Comparison of ENCODE assay signal across 8 cellular contexts in genomic region chr10:102752934-102753664, GRCh38. TPM values are rescaled to one million over a fixed set of nuclear protein-coding genes. Genes with fewer than 3 reads are reported as not detected.
DNase-seq lines count a peak whose midpoint lies in the region; ATAC-seq, FAIRE-seq and TF ChIP-seq lines count a peak whose summit lies in the region.

No MANE protein-coding gene starts in this region.

- H3K4me3 ChIP-seq in Loucy (ENCODE audit: low read length, poor library complexity, severe bottlenecking) (no peak overlapping the region), astrocyte (ENCODE audit: insufficient read depth, low read depth, low read length) (peak overlapping the region; percentile 16)

- TF ChIP-seq CTCF in Loucy (conservative IDR thresholded peaks at IDR 0.05; ENCODE audit: low read length) (peak; percentile 77), astrocyte (IDR thresholded peaks at IDR 0.05; ENCODE audit: insufficient read depth, low read depth, low read length) (peak; percentile 56)

- H3K36me3 Mint-ChIP-seq in astrocyte (ENCODE audit: low read depth, unreplicated experiment) = peaks cover 2% of the 10 kb centered on the region
- H3K36me3 Mint-ChIP-seq in immature natural killer cell = peaks cover 0 to 4% (median under 1%) of the 10 kb centered on the region in 3 donors
- H3K36me3 Mint-ChIP-seq in stimulated activated naive B cell treated with anti-CD40 and anti-IgM and Interleukin-4, amounts not matched to agents 10 μg/mL and 1 μg/mL and 100 μg/mL, for 72 hours = peaks cover 13 to 31% of the 10 kb centered on the region in 2 donors

- H3K27ac Mint-ChIP-seq in astrocyte (ENCODE audit: unreplicated experiment) (peak overlapping the region; percentile 8), immature natural killer cell (peak overlapping the region; percentile 29 to 85 (median 58))
- peak overlapping the region; percentile 37 for H3K27ac Mint-ChIP-seq in stimulated activated naive B cell treated with anti-CD40 and anti-IgM and Interleukin-4, amounts not matched to agents 10 μg/mL and 1 μg/mL and 100 μg/mL, for 72 hours

- no peaks in the 10 kb centered on the region for H4K20me1 ChIP-seq in Loucy (ENCODE audit: insufficient read depth, low read length, poor library complexity, severe bottlenecking)
- peaks cover 44% of the 10 kb centered on the region for H4K20me1 ChIP-seq in astrocyte (ENCODE audit: insufficient read depth, low read length)

- H2AFZ ChIP-seq in Loucy (ENCODE audit: low read length) (no peak overlapping the region), astrocyte (ENCODE audit: low read depth, low read length) (no peak overlapping the region)

- H3K4me3 Mint-ChIP-seq in astrocyte (ENCODE audit: unreplicated experiment) = peak overlapping the region; percentile 46
- peak overlapping the region in 1 of 5 donors; percentile 23 for H3K4me3 Mint-ChIP-seq in immature natural killer cell
- no peak overlapping the region for H3K4me3 Mint-ChIP-seq in stimulated activated naive B cell treated with anti-CD40 and anti-IgM and Interleukin-4, amounts not matched to agents 10 μg/mL and 1 μg/mL and 100 μg/mL, for 72 hours

- H3K27me3 Mint-ChIP-seq in astrocyte (ENCODE audit: low read depth, unreplicated experiment) = no peaks in the 10 kb centered on the region
- no peaks in the 10 kb centered on the region for H3K27me3 Mint-ChIP-seq in immature natural killer cell (ENCODE audit: low read depth in 3 of 3)
- H3K27me3 Mint-ChIP-seq in stimulated activated naive B cell treated with anti-CD40 and anti-IgM and Interleukin-4, amounts not matched to agents 10 μg/mL and 1 μg/mL and 100 μg/mL, for 72 hours = no peaks in the 10 kb centered on the region

- no peaks in the 10 kb centered on the region for H3K27me3 ChIP-seq in Loucy (ENCODE audit: insufficient read depth, low read length, poor library complexity, severe bottlenecking)
- H3K27me3 ChIP-seq in astrocyte (ENCODE audit: insufficient read depth, low read length) = no peaks in the 10 kb centered on the region

- ATAC-seq in stimulated activated naive B cell treated with anti-CD40 and anti-IgM and Interleukin-4, amounts not matched to agents 10 μg/mL and 1 μg/mL and 100 μg/mL, for 72 hours (replicated peaks) = peak; percentile 80 to 83

- H3K4me2 ChIP-seq in Loucy (ENCODE audit: low read depth, low read length, poor library complexity, severe bottlenecking) = no peak overlapping the region
- H3K4me2 ChIP-seq in astrocyte (ENCODE audit: low read length) = peak overlapping the region; percentile 68

- no peaks in the 10 kb centered on the region for H3F3A ChIP-seq in Loucy (ENCODE audit: low read depth)

- no peaks in the 10 kb centered on the region for H3K9me3 ChIP-seq in Loucy (ENCODE audit: insufficient read depth, low read depth, low read length)
- H3K9me3 ChIP-seq in astrocyte (ENCODE audit: insufficient read depth, low read depth, low read length) = no peaks in the 10 kb centered on the region

- peak; percentile 62 for FAIRE-seq in astrocyte (lab: Jason Lieb, UNC)
- no peak for FAIRE-seq in frontal cortex (lab: Jason Lieb, UNC)

- DNase-seq in NCI-H2171 treated with DMSO at 0.1 percent for 48 hours (lab: John Stamatoyannopoulos, UW) (peak; percentile 3), NCI-H2171 (lab: John Stamatoyannopoulos, UW) (no peak), astrocyte (ENCODE audit: low read depth) (peak; percentile 84), immature natural killer cell (peak in 1 of 3 donors; percentile 27), frontal cortex (ENCODE audit: low spot score in 2 of 2) (no peak), NCI-H187 (lab: John Stamatoyannopoulos, UW) (no peak)
- no peak for DNase-seq in stimulated activated naive B cell treated with anti-CD40 and anti-IgM and Interleukin-4, amounts not matched to agents 10 μg/mL and 1 μg/mL and 100 μg/mL, for 72 hours

- H3K9ac ChIP-seq in Loucy (ENCODE audit: low read depth, low read length, poor library complexity, severe bottlenecking) (peak overlapping the region; percentile 6), astrocyte (ENCODE audit: low read length) (peak overlapping the region; percentile 73)

- peak overlapping the region; percentile 93 for H3K27ac ChIP-seq in astrocyte (ENCODE audit: low read depth, low read length)

- H3K79me2 ChIP-seq in Loucy (ENCODE audit: insufficient read depth, low read length) (peaks cover 28% of the 10 kb centered on the region), astrocyte (ENCODE audit: insufficient read depth, low read length) (peaks cover 62% of the 10 kb centered on the region)

- H3K36me3 ChIP-seq in Loucy (ENCODE audit: insufficient read depth, low read length) (no peaks in the 10 kb centered on the region), astrocyte (ENCODE audit: insufficient read depth, low read length) (no peaks in the 10 kb centered on the region)

- no peaks in the 10 kb centered on the region for H3K9me3 Mint-ChIP-seq in astrocyte (ENCODE audit: unreplicated experiment)
- H3K9me3 Mint-ChIP-seq in immature natural killer cell = no peaks in the 10 kb centered on the region
- no peaks in the 10 kb centered on the region for H3K9me3 Mint-ChIP-seq in stimulated activated naive B cell treated with anti-CD40 and anti-IgM and Interleukin-4, amounts not matched to agents 10 μg/mL and 1 μg/mL and 100 μg/mL, for 72 hours

- H3K4me1 ChIP-seq in Loucy (ENCODE audit: insufficient read depth, low read length, poor library complexity, severe bottlenecking) = peaks cover 3% of the 10 kb centered on the region
- H3K4me1 ChIP-seq in astrocyte (ENCODE audit: insufficient read depth, low read length) = peaks cover 21% of the 10 kb centered on the region

- H3K4me1 Mint-ChIP-seq in astrocyte (ENCODE audit: low read depth, unreplicated experiment) (peaks cover 27% of the 10 kb centered on the region), immature natural killer cell (peaks cover 52 to 67% of the 10 kb centered on the region in 2 donors)
- H3K4me1 Mint-ChIP-seq in stimulated activated naive B cell treated with anti-CD40 and anti-IgM and Interleukin-4, amounts not matched to agents 10 μg/mL and 1 μg/mL and 100 μg/mL, for 72 hours = peaks cover 32 to 52% of the 10 kb centered on the region in 2 donors

- H3K9me2 ChIP-seq in Loucy (replicated peaks; ENCODE audit: low read depth, low read length) = no peaks in the 10 kb centered on the region

RNA-seq across cellular contexts. Expression of gene WBP1L, which starts 9.4 kb away (rescaled TPM):
- total RNA-seq in astrocyte (73.6 and 75.7 TPM in 2 replicates), frontal cortex (15.5 TPM)
- 10 to 100 TPM; 34.1 to 53.1 (median 35.2) TPM for polyA plus RNA-seq in immature natural killer cell

RNA-seq across cellular contexts. Expression of gene SFXN2, which starts 38.7 kb away (rescaled TPM):
- total RNA-seq in astrocyte (8.4 and 9.1 TPM in 2 replicates), frontal cortex (4.1 TPM)
- 1 to 10 TPM; 4.9 to 9.6 (median 7.9) TPM for polyA plus RNA-seq in immature natural killer cell

RNA-seq across cellular contexts. Expression of gene ARL3, which starts 38.9 kb away (rescaled TPM):
- total RNA-seq in astrocyte (16.6 and 18.2 TPM in 2 replicates), frontal cortex (32.2 TPM)
- 1 to 10 TPM; 2.6 to 3.9 (median 3.6) TPM for polyA plus RNA-seq in immature natural killer cell

Comparison
In these comparisons a context has a peak if more than half of its experiments do, and no peak if none do; other contexts are left out.
1. DNase-seq: peak in NCI-H2171 treated with DMSO at 0.1 percent for 48 hours (single experiment) and astrocyte (single experiment); none in NCI-H2171 (single experiment), stimulated activated naive B cell treated with anti-CD40 and anti-IgM and Interleukin-4, amounts not matched to agents 10 μg/mL and 1 μg/mL and 100 μg/mL, for 72 hours (single experiment), frontal cortex (0 of 2) and NCI-H187 (0 of 2).
2. H3K27ac Mint-ChIP-seq: peak in every context shown above with its lines; median percentile 58 in immature natural killer cell; 37 in stimulated activated naive B cell treated with anti-CD40 and anti-IgM and Interleukin-4, amounts not matched to agents 10 μg/mL and 1 μg/mL and 100 μg/mL, for 72 hours; 8 in astrocyte.